16 cellular contexts compared by ENCODE assay signal in the genomic region with DNA sequence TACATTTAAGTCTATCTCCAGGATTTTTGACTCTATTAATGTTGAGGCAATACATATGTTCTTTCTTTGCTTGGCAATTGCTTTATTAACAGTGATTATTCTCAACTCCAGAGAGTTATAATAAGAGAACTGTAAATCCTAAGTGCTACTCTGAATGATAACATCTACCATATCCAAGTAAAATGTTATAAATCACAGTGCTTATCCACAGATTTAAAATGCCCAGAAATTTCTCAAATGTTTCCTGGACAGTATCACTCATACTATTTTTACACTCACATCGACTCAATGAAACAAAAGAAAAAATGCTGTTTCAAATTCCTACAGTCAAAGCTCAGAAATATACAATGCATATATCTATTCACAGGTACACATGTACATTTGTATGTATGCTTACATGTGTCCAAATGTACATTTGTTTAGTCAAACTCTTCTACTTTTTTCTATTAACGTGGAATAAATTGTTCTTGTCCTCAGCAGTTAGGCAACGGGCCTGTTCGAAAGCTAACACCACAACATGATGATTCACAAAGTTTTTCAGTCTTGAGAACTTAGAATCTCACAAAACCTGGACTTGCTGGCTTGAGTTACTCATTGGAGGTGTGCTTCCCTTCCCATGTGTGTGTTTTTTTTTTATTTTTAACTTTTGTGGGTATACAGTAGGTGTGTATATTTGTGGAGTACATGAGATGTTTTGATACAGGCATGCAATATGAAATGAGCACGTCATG.
DNase-seq lines count a peak whose midpoint lies in the region; ATAC-seq and TF ChIP-seq lines count a peak whose summit lies in the region.
"Had no signal": no experiment of that assay in that cellular context is flagged by ENCODE, and none has a peak within 500 bp of the region (broad histone marks: within the 10 kb centered on the region; RNA-seq: fewer than 3 reads in every experiment).

No MANE protein-coding gene starts in this region.

- in situ Hi-C loops in transverse colon (cut with MboI; ENCODE audit: low pct_ligation_motif_present in 1 of 4, low pct_unique_long_range_greater_than_20kb in 1 of 4, low sequenced_read_pairs in 3 of 4), result no loop called here

- H3K27ac ChIP-seq in transverse colon, result no peak overlapping the region
- H3K27ac ChIP-seq: BLaER1, gastroesophageal sphincter, upper lobe of left lung had no signal

- H3K4me3 ChIP-seq in choroid plexus epithelial cell (ENCODE audit: low read depth, low read length), result no peak overlapping the region
- H3K4me3 ChIP-seq in transverse colon, result no peak overlapping the region
- H3K4me3 ChIP-seq: BLaER1, gastroesophageal sphincter, upper lobe of left lung had no signal

- intact Hi-C loops in transverse colon (cut with DNase I; ENCODE audit: low total_unique reads), result no loop called here

- TF ChIP-seq EP300 in transverse colon (IDR thresholded peaks at IDR 0.05; ENCODE audit: low read depth), result no peak

- DNase-seq in Daoy (ENCODE audit: low read depth) (peak; percentile 42), NCI-H226 (peak; percentile 67), choroid plexus epithelial cell (ENCODE audit: low read depth) (peak; percentile 65), myocyte (ENCODE audit: low read depth) (peak; percentile 24), transverse colon (no peak)
- DNase-seq in activated CD8-positive, alpha-beta memory T cell treated with anti-CD3 and anti-CD28 coated beads for 24 hours, result no peak
- DNase-seq: activated CD4-positive, CD25-positive, alpha-beta regulatory T cell treated with anti-CD3 and anti-CD28 coated beads, Interleukin-2, amount 50 U/mL, for 72 hours; activated T-cell treated with anti-CD3 and anti-CD28 coated beads, Interleukin-2, amount 50 U/mL, for 72 hours; NCI-H1105; stimulated activated CD4-positive, alpha-beta T cell treated with anti-CD3 and anti-CD28 coated beads, Interleukin-1b, Interleukin-23, amount 100 ng/mL, for 48 hours; T-helper 1 cell; upper lobe of left lung had no signal

- ATAC-seq in GM21390 (IDR thresholded peaks at IDR 0.05; ENCODE audit: unreplicated experiment), result no peak
- ATAC-seq in HG03342 (IDR thresholded peaks at IDR 0.05; ENCODE audit: unreplicated experiment), result no peak

- H3K9me3 ChIP-seq in transverse colon, result no peaks in the 10 kb centered on the region
- H3K9me3 ChIP-seq: BLaER1, gastroesophageal sphincter, upper lobe of left lung had no signal

- no peaks in the 10 kb centered on the region for H3K4me1 ChIP-seq in transverse colon
- H3K4me1 ChIP-seq: BLaER1 had no signal

- no peaks in the 10 kb centered on the region for H3K36me3 ChIP-seq in transverse colon
- H3K36me3 ChIP-seq: gastroesophageal sphincter, upper lobe of left lung had no signal

- WGBS in transverse colon (ENCODE audit: low coverage in 1 of 2), 2 donors, result 86 to 91% methylated on average over 5 of the region's 5 CpGs

- H3K27me3 ChIP-seq in transverse colon, result no peaks in the 10 kb centered on the region
- H3K27me3 ChIP-seq: BLaER1, gastroesophageal sphincter, upper lobe of left lung had no signal

- TF ChIP-seq CTCF in choroid plexus epithelial cell (conservative IDR thresholded peaks at IDR 0.05; ENCODE audit: low read depth, low read length) (no peak), transverse colon (IDR thresholded peaks at IDR 0.05) (no peak)

- TF ChIP-seq POLR2A in transverse colon (IDR thresholded peaks at IDR 0.05), result no peak

Comparison
In these comparisons a context has a peak if more than half of its experiments do, and no peak if none do; other contexts are left out.
1. DNase-seq: peak in Daoy (single experiment), NCI-H226 (single experiment), choroid plexus epithelial cell (single experiment) and myocyte (single experiment); none in transverse colon (single experiment) and activated CD8-positive, alpha-beta memory T cell treated with anti-CD3 and anti-CD28 coated beads for 24 hours (single experiment).